In genomic region chr5:103235891-103236290, GRCh38 we compare ENCODE assay signal across 3 cellular contexts.
TF ChIP-seq lines count a peak whose summit lies in the region.

No MANE protein-coding gene starts in this region.

TF ChIP-seq in SK-N-SH, 30 proteins besides CTCF, POLR2A, EP300 and RAD21 (continued from another document):
- TF ChIP-seq USF1 (IDR thresholded peaks at IDR 0.05; ENCODE audit: borderline replicate concordance, low read depth) = no peak
- TF ChIP-seq MAX (IDR thresholded peaks at IDR 0.05; ENCODE audit: low read depth) = no peak
- TF ChIP-seq REST (IDR thresholded peaks at IDR 0.05; ENCODE audit: low read depth, low read length) = no peak
- no peak for TF ChIP-seq FOSL2 (IDR thresholded peaks at IDR 0.05; ENCODE audit: borderline replicate concordance, low read depth)
- TF ChIP-seq TAF1 (IDR thresholded peaks at IDR 0.05; ENCODE audit: borderline replicate concordance, low read depth, low read length) = no peak
- no peak for TF ChIP-seq MEF2A (IDR thresholded peaks at IDR 0.05; ENCODE audit: borderline replicate concordance, low read depth)
- no peak for TF ChIP-seq POLR2AphosphoS5 (IDR thresholded peaks at IDR 0.05; ENCODE audit: low read depth, low read length)
- no peak for TF ChIP-seq RFX5 (IDR thresholded peaks at IDR 0.05; ENCODE audit: low read length)

TF ChIP-seq in SK-N-SH treated with all-trans-retinoic acid at 6 μM for 48 hours, 23 proteins besides CTCF, POLR2A, EP300 and RAD21 (continued from another document):
- TF ChIP-seq ZNF70 (CRISPR knock-in tag; IDR thresholded peaks at IDR 0.05) (no peak), TCF4 (CRISPR knock-in tag; IDR thresholded peaks at IDR 0.05; ENCODE audit: borderline replicate concordance) (no peak), ISL1 (CRISPR knock-in tag; IDR thresholded peaks at IDR 0.05) (no peak), RARB (CRISPR knock-in tag; IDR thresholded peaks at IDR 0.05) (no peak), PPARA (CRISPR knock-in tag; IDR thresholded peaks at IDR 0.05; ENCODE audit: borderline replicate concordance) (no peak), ZC3H10 (CRISPR knock-in tag; IDR thresholded peaks at IDR 0.05) (no peak), OSR1 (CRISPR knock-in tag; IDR thresholded peaks at IDR 0.05) (no peak)

TF ChIP-seq in HCT116, 20 proteins besides CTCF, POLR2A, EP300 and RAD21:
- TF ChIP-seq SIN3A (IDR thresholded peaks at IDR 0.05; ENCODE audit: low read depth) (no peak), ZFX (IDR thresholded peaks at IDR 0.05) (no peak), SRF (IDR thresholded peaks at IDR 0.05; ENCODE audit: low read depth) (no peak), EZH2 (IDR thresholded peaks at IDR 0.05) (no peak), TCF7L2 (IDR thresholded peaks at IDR 0.05; ENCODE audit: borderline replicate concordance, extremely low read depth, insufficient read depth, insufficient read length) (no peak), JUND (IDR thresholded peaks at IDR 0.05) (no peak), ATF3 (IDR thresholded peaks at IDR 0.05) (no peak), ZBTB33 (IDR thresholded peaks at IDR 0.05; ENCODE audit: extremely low read depth, insufficient replicate concordance, low read length) (no peak), REST (IDR thresholded peaks at IDR 0.05; ENCODE audit: low read depth) (no peak), SP1 (IDR thresholded peaks at IDR 0.05; ENCODE audit: low read depth) (no peak), YY1 (IDR thresholded peaks at IDR 0.05; ENCODE audit: extremely low read depth, insufficient replicate concordance, low read depth, low read length) (no peak), POLR2AphosphoS5 (IDR thresholded peaks at IDR 0.05; ENCODE audit: low read depth, low read length) (no peak), CBX3 (IDR thresholded peaks at IDR 0.05; ENCODE audit: low read depth) (no peak), EGR1 (IDR thresholded peaks at IDR 0.05; ENCODE audit: low read depth) (no peak)
